15 cellular contexts compared by ENCODE assay signal in genomic region chr6:117440558-117441525, GRCh38. TPM values are rescaled to one million over a fixed set of nuclear protein-coding genes. Genes with fewer than 3 reads are reported as not detected.
DNase-seq lines count a peak whose midpoint lies in the region; ATAC-seq and TF ChIP-seq lines count a peak whose summit lies in the region.
"Had no signal": no experiment of that assay in that cellular context is flagged by ENCODE, and none has a peak within 500 bp of the region (broad histone marks: within the 10 kb centered on the region; RNA-seq: fewer than 3 reads in every experiment).

No MANE protein-coding gene starts in this region.

- peak; percentile 93 for DNase-seq in MCF 10A (ENCODE audit: unreplicated experiment)
- no peak for DNase-seq in breast epithelium (ENCODE audit: low spot score in 2 of 2)
- DNase-seq in foreskin keratinocyte = peak; percentile 98
- no peak for DNase-seq in NCI-H1092 treated with DMSO at 0.1 percent for 48 hours (lab: John Stamatoyannopoulos, UW)
- DNase-seq in Right ventricle myocardium superior = no peak
- DNase-seq in H9 = no peak
- DNase-seq: activated CD4-positive, alpha-beta T cell treated with anti-CD3 and anti-CD28 coated beads, Interleukin-2, amount 10 ng/mL, durations not matched to agents 24 days and 14 days; activated effector memory CD4-positive, alpha-beta T cell treated with anti-CD3 and anti-CD28 coated beads, Interleukin-2, amount 50 U/mL, for 16 hours; heart right ventricle; Karpas-422; NCI-H524; psoas muscle had no signal

- H3K9ac ChIP-seq in H9 (ENCODE audit: extremely low read depth, insufficient read length, low read length) = no peak overlapping the region

- TF ChIP-seq CTCF in MCF 10A (IDR thresholded peaks at IDR 0.05; ENCODE audit: unreplicated experiment) = no peak
- TF ChIP-seq CTCF in breast epithelium (IDR thresholded peaks at IDR 0.05) = no peak
- no peak for TF ChIP-seq CTCF in foreskin keratinocyte (conservative IDR thresholded peaks at IDR 0.05)
- no peak for TF ChIP-seq CTCF in H9 (conservative IDR thresholded peaks at IDR 0.05)

- TF ChIP-seq POLR2A in breast epithelium (IDR thresholded peaks at IDR 0.05) = no peak

- no peak overlapping the region for H3K56ac ChIP-seq in H9 (ENCODE audit: insufficient read length, low read depth, low read length)

- no peak overlapping the region for H3T11ph ChIP-seq in H9 (ENCODE audit: low read length)

- H3K36me3 Mint-ChIP-seq in MCF 10A (ENCODE audit: insufficient read depth, unreplicated experiment) = peaks cover 20% of the 10 kb centered on the region
- H3K36me3 Mint-ChIP-seq in H9 (ENCODE audit: insufficient read depth in 1 of 3, low read depth in 3 of 3) = peaks cover 0 to 5% (median 2%) of the 10 kb centered on the region in 3 experiments; a peak in 4 of 7 replicates
- H3K36me3 Mint-ChIP-seq: memory B cell had no signal

- H3K27ac Mint-ChIP-seq in MCF 10A (ENCODE audit: low read depth, unreplicated experiment) = peak overlapping the region; percentile 97
- no peak overlapping the region for H3K27ac Mint-ChIP-seq in H9
- H3K27ac Mint-ChIP-seq: activated CD4-positive, alpha-beta T cell treated with anti-CD3 and anti-CD28 coated beads, Interleukin-2, amount 10 ng/mL, durations not matched to agents 24 days and 14 days; memory B cell had no signal

- H3K14ac ChIP-seq in H9 (ENCODE audit: insufficient read depth, low read length) = no peak overlapping the region

- no peak overlapping the region for H2AFZ ChIP-seq in H9 (ENCODE audit: low read length)

- no peaks in the 10 kb centered on the region for H3K4me1 ChIP-seq in breast epithelium
- H3K4me1 ChIP-seq in foreskin keratinocyte = peaks cover 19% of the 10 kb centered on the region
- no peaks in the 10 kb centered on the region for H3K4me1 ChIP-seq in H9 (ENCODE audit: insufficient read depth, low read length)
- H3K4me1 ChIP-seq: heart right ventricle, psoas muscle had no signal

- no peak overlapping the region for H2AK5ac ChIP-seq in H9 (ENCODE audit: insufficient read length, low read length)

- H3K27ac ChIP-seq in breast epithelium = no peak overlapping the region
- H3K27ac ChIP-seq in foreskin keratinocyte = peak overlapping the region; percentile 45
- H3K27ac ChIP-seq in H9 (ENCODE audit: insufficient read length, low read depth, low read length) = no peak overlapping the region
- H3K27ac ChIP-seq: heart right ventricle, psoas muscle had no signal

- no peak overlapping the region for H3K4me2 ChIP-seq in H9 (ENCODE audit: insufficient read depth, insufficient read length, low read length)

- H3K4me3 ChIP-seq in breast epithelium = no peak overlapping the region
- H3K4me3 ChIP-seq: heart right ventricle, psoas muscle had no signal

- no peak overlapping the region for H2BK12ac ChIP-seq in H9 (ENCODE audit: insufficient read length, low read depth, low read length)

- no peaks in the 10 kb centered on the region for H3K23me2 ChIP-seq in H9 (ENCODE audit: insufficient read length, low read depth, low read length, poor library complexity, severe bottlenecking)

- no CpG with 5 or more reads among the region's 3 CpGs for WGBS in H9 (ENCODE audit: extremely low coverage, insufficient read length, low lambda C conversion rate)

- H3K9me3 Mint-ChIP-seq in MCF 10A (ENCODE audit: unreplicated experiment) = peaks cover 13% of the 10 kb centered on the region
- peaks cover 3 to 6% of the 10 kb centered on the region in 2 experiments; a peak in 3 of 5 replicates for H3K9me3 Mint-ChIP-seq in H9
- H3K9me3 Mint-ChIP-seq: activated CD4-positive, alpha-beta T cell treated with anti-CD3 and anti-CD28 coated beads, Interleukin-2, amount 10 ng/mL, durations not matched to agents 24 days and 14 days; memory B cell had no signal

- no peaks in the 10 kb centered on the region for H3K79me2 ChIP-seq in H9 (ENCODE audit: insufficient read depth, low read length)

- H3K9me3 ChIP-seq in breast epithelium (no peaks in the 10 kb centered on the region), H9 (ENCODE audit: control insufficient read depth, low read depth, low read length) (no peaks in the 10 kb centered on the region)
- H3K9me3 ChIP-seq: psoas muscle had no signal

- H2BK20ac ChIP-seq in H9 (ENCODE audit: low read depth, low read length, poor library complexity, severe bottlenecking) = no peak overlapping the region

- H2BK120ac ChIP-seq in H9 (ENCODE audit: low read depth, low read length, poor library complexity, severe bottlenecking) = no peak overlapping the region

- H2BK15ac ChIP-seq in H9 (ENCODE audit: low read depth, low read length) = no peak overlapping the region

- no peak overlapping the region for H4K5ac ChIP-seq in H9 (ENCODE audit: insufficient read length, low read depth, low read length)

- H4K8ac ChIP-seq in H9 (replicated peaks; ENCODE audit: insufficient read length, low read depth, low read length) = no peak overlapping the region

- POLR2A ChIA-PET in MCF 10A (lab: Yijun Ruan, JAX) = interaction anchor here (0.5 to 8.9 kb wide), 22 partner anchors 9 to 1452 kb away, joined by 3 to 222 read pairs (median 6); partner anchors contain the start of genes DCBLD1, GOPC and ROS1

- ATAC-seq in SK-N-SH treated with all-trans-retinoic acid at 6 μM for 48 hours (peak; percentile 93), foreskin keratinocyte (peak; percentile 90), HG03342 (IDR thresholded peaks at IDR 0.05; ENCODE audit: unreplicated experiment) (no peak), Right ventricle myocardium superior (ENCODE audit: poor library complexity) (no peak)
- ATAC-seq: heart right ventricle, psoas muscle had no signal

- H3K79me1 ChIP-seq in H9 (ENCODE audit: insufficient read depth, low read depth, low read length, poor library complexity, severe bottlenecking) = no peaks in the 10 kb centered on the region

- no peak overlapping the region for H3K4ac ChIP-seq in H9 (ENCODE audit: low read depth, low read length)

- CTCF ChIA-PET in MCF 10A (lab: Yijun Ruan, JAX) = interaction anchor here (0.6 to 2.1 kb wide), 5 partner anchors 10 to 115 kb away, joined by 3 to 7 read pairs (median 5); partner anchors contain the start of gene ROS1

- no peak overlapping the region for H4K91ac ChIP-seq in H9 (ENCODE audit: insufficient read length, low read depth, low read length)

- no peak overlapping the region for H3K18ac ChIP-seq in H9 (ENCODE audit: insufficient read length, low read depth, low read length)

- intact Hi-C loops in MCF 10A (cut with micrococcal nuclease) (loop anchor here (1.0 to 10.0 kb wide), 3 partner anchors 8 to 234 kb away; partner anchors contain the start of genes NUS1 and ROS1), breast epithelium (cut with DNase I; ENCODE audit: low total_unique reads) (no loop called here), Right ventricle myocardium superior (cut with DNase I) (loop anchor here (10.0 kb wide), 1 partner anchor 86 kb away; no protein-coding TSS in a partner anchor)

- H3K4me1 Mint-ChIP-seq in MCF 10A (ENCODE audit: insufficient read depth, unreplicated experiment) (peaks cover 44% of the 10 kb centered on the region), H9 (peaks cover 0 to 5% of the 10 kb centered on the region in 2 experiments; a peak in 1 of 4 replicates)
- H3K4me1 Mint-ChIP-seq: activated CD4-positive, alpha-beta T cell treated with anti-CD3 and anti-CD28 coated beads, Interleukin-2, amount 10 ng/mL, durations not matched to agents 24 days and 14 days; memory B cell had no signal

- no TSS peak for BruUV-seq in MCF 10A (replicated peaks; lab: Mats Ljungman, UMichigan)

- H4K20me1 ChIP-seq in H9 (ENCODE audit: control insufficient read depth, insufficient read depth, insufficient read length) = no peaks in the 10 kb centered on the region

- no peak overlapping the region for H2BK5ac ChIP-seq in H9 (ENCODE audit: insufficient read length, low read length)

- H3K27me3 Mint-ChIP-seq in MCF 10A (ENCODE audit: insufficient read depth, unreplicated experiment) (no peaks in the 10 kb centered on the region), H9 (ENCODE audit: low read depth) (no peaks in the 10 kb centered on the region)

- H3K4me3 Mint-ChIP-seq in MCF 10A (ENCODE audit: unreplicated experiment) = peak overlapping the region; percentile 66
- no peak overlapping the region for H3K4me3 Mint-ChIP-seq in H9
- H3K4me3 Mint-ChIP-seq: activated CD4-positive, alpha-beta T cell treated with anti-CD3 and anti-CD28 coated beads, Interleukin-2, amount 10 ng/mL, durations not matched to agents 24 days and 14 days; memory B cell had no signal

- H3K23ac ChIP-seq in H9 (ENCODE audit: insufficient read length, low read depth, low read length) = no peak overlapping the region

- H3K27me3 ChIP-seq in breast epithelium = no peaks in the 10 kb centered on the region
- no peaks in the 10 kb centered on the region for H3K27me3 ChIP-seq in foreskin keratinocyte
- no peaks in the 10 kb centered on the region for H3K27me3 ChIP-seq in H9 (ENCODE audit: insufficient read depth, low read length)

- no peaks in the 10 kb centered on the region for H3K36me3 ChIP-seq in breast epithelium
- H3K36me3 ChIP-seq: heart right ventricle had no signal

TF ChIP-seq in SK-N-SH treated with all-trans-retinoic acid at 6 μM for 48 hours, 23 proteins besides CTCF, POLR2A, EP300 and RAD21 (continues in another document):
- TF ChIP-seq CSDC2 (CRISPR knock-in tag; IDR thresholded peaks at IDR 0.05) (no peak), GLIS3 (CRISPR knock-in tag; IDR thresholded peaks at IDR 0.05) (no peak), TOX (CRISPR knock-in tag; IDR thresholded peaks at IDR 0.05; ENCODE audit: borderline replicate concordance) (peak; percentile 15; the same call in 1 of the 2 replicates), RARB (CRISPR knock-in tag; IDR thresholded peaks at IDR 0.05) (no peak), ZFP3 (CRISPR knock-in tag; IDR thresholded peaks at IDR 0.05) (no peak)

RNA-seq across cellular contexts. Expression of gene ROS1, which starts 15.1 kb away (rescaled TPM):
- total RNA-seq in MCF 10A (2022) (63.0 and 69.6 TPM in 2 replicates), breast epithelium (under 1 TPM in 1 of 3 donors, not detected in 2; under 0.01 TPM), foreskin keratinocyte (0.10 TPM in 1 of 2 replicates, not detected in the other), Right ventricle myocardium superior (0.11 TPM), H9 (2021) (not detected in 2 replicates)
- polyA plus RNA-seq in foreskin keratinocyte = 0.03 TPM in 1 of 2 replicates, not detected in the other
- total RNA-seq: activated CD4-positive, alpha-beta T cell treated with anti-CD3 and anti-CD28 coated beads, Interleukin-2, amount 10 ng/mL, durations not matched to agents 24 days and 14 days had no signal
- polyA plus RNA-seq: heart right ventricle had no signal

RNA-seq across cellular contexts. Expression of gene DCBLD1, which starts 41.6 kb away (rescaled TPM):
- total RNA-seq in MCF 10A (2022) (25.4 and 26.8 TPM in 2 replicates), breast epithelium (10 to 100 TPM; 10.4 to 16.0 (median 11.8) TPM), foreskin keratinocyte (25.9 and 26.5 TPM in 2 replicates), Right ventricle myocardium superior (6.7 TPM), H9 (2021) (8.5 and 10.1 TPM in 2 replicates)
- polyA plus RNA-seq in foreskin keratinocyte = 10.1 and 12.0 TPM in 2 replicates

Comparison
In these comparisons a context has a peak if more than half of its experiments do, and no peak if none do; other contexts are left out.
1. DNase-seq: peak in MCF 10A (single experiment) and foreskin keratinocyte (2 of 2); none in breast epithelium (0 of 2), NCI-H1092 treated with DMSO at 0.1 percent for 48 hours (single experiment), Right ventricle myocardium superior (single experiment) and H9 (single experiment).
2. RNA of gene ROS1, which starts 15.1 kb away (total RNA-seq): 63.0 to 69.6 TPM in MCF 10A; 0.11 TPM in Right ventricle myocardium superior (single experiment), under 0.01 TPM in breast epithelium, 0.10 TPM in foreskin keratinocyte and not detected in H9; every median in the first group is over 10 times any median in the second.
3. ATAC-seq: peak in SK-N-SH treated with all-trans-retinoic acid at 6 μM for 48 hours (single experiment) and foreskin keratinocyte (single experiment); none in HG03342 (single experiment) and Right ventricle myocardium superior (single experiment).